In genomic region chr19:57578487-57579205, GRCh38 we compare ENCODE assay signal across 8 cellular contexts. TPM values are rescaled to one million over a fixed set of nuclear protein-coding genes. Genes with fewer than 3 reads are reported as not detected.
DNase-seq lines count a peak whose midpoint lies in the region; ATAC-seq, FAIRE-seq and TF ChIP-seq lines count a peak whose summit lies in the region.

Gene ZNF416, minus strand, starts transcription at chr19:57578911. Its CDS starts 207 bp downstream, at chr19:57578704.

- H3K4me3 ChIP-seq in HAP-1 = peak within 1 kb of the TSS; percentile 67
- peak within 1 kb of the TSS; percentile 89 for H3K4me3 ChIP-seq in MG63
- H3K4me3 ChIP-seq in foreskin fibroblast (ENCODE audit: low read depth in 1 of 2, low read length in 2 of 2) = peak within 1 kb of the TSS; percentile 82 to 83
- H3K4me3 ChIP-seq in neural cell (ENCODE audit: low read length) = peak within 1 kb of the TSS; percentile 84

- peak within 1 kb of the TSS; percentile 63 for H3K27ac ChIP-seq in neural cell (ENCODE audit: low read length)

- H3K9me3 Mint-ChIP-seq in stimulated activated naive CD8-positive, alpha-beta T cell treated with anti-CD3 and anti-CD28 coated beads, Interleukin-15, amount 100 ng/mL, for 72 hours = peaks cover 46 to 76% of the 10 kb centered on the region in 2 donors

- H3K4me1 Mint-ChIP-seq in stimulated activated naive CD8-positive, alpha-beta T cell treated with anti-CD3 and anti-CD28 coated beads, Interleukin-15, amount 100 ng/mL, for 72 hours = peaks cover 21% of the 10 kb centered on the region

- peak; percentile 56 for TF ChIP-seq RAD21 in neural cell (conservative IDR thresholded peaks at IDR 0.05)

- peak within 1 kb of the TSS; percentile 80 for H3K4me2 ChIP-seq in neural cell (ENCODE audit: low read length)

- H3F3A ChIP-seq in neural cell (ENCODE audit: insufficient read depth, low read length, poor library complexity, severe bottlenecking) = no peaks in the 10 kb centered on the region

- H3K4me3 Mint-ChIP-seq in stimulated activated naive CD8-positive, alpha-beta T cell treated with anti-CD3 and anti-CD28 coated beads, Interleukin-15, amount 100 ng/mL, for 72 hours = peak within 1 kb of the TSS; percentile 81 to 86

- H4K20me1 ChIP-seq in neural cell (ENCODE audit: insufficient read depth) = no peaks in the 10 kb centered on the region

- no peaks in the 10 kb centered on the region for H3K27me3 Mint-ChIP-seq in stimulated activated naive CD8-positive, alpha-beta T cell treated with anti-CD3 and anti-CD28 coated beads, Interleukin-15, amount 100 ng/mL, for 72 hours

- H3K9me3 ChIP-seq in HAP-1 = peaks cover 21% of the 10 kb centered on the region
- peaks cover 57% of the 10 kb centered on the region for H3K9me3 ChIP-seq in MG63
- H3K9me3 ChIP-seq in neural cell (ENCODE audit: low read length) = peaks cover 6% of the 10 kb centered on the region

- no peaks in the 10 kb centered on the region; the same call in 1 of the 2 replicates for H3K4me1 ChIP-seq in HAP-1

- TF ChIP-seq CTCF in foreskin fibroblast (IDR thresholded peaks at IDR 0.05; ENCODE audit: low read depth, low read length) (peak; percentile 3), neural cell (IDR thresholded peaks at IDR 0.05; ENCODE audit: poor library complexity, severe bottlenecking) (peak; percentile 70)

- peak within 1 kb of the TSS; percentile 78 for H3K9ac ChIP-seq in neural cell (ENCODE audit: low read length)

- H2AFZ ChIP-seq in neural cell (ENCODE audit: low read depth, low read length) = peak within 1 kb of the TSS; percentile 27

- FAIRE-seq in G401.6 (lab: Jason Lieb, UNC) = peak; percentile 98

- TF ChIP-seq EP300 in neural cell (conservative IDR thresholded peaks at IDR 0.05; ENCODE audit: poor library complexity, severe bottlenecking) = peak; percentile 29

- H3K79me2 ChIP-seq in neural cell (replicated peaks; ENCODE audit: insufficient read depth, low read length) = peaks cover 20% of the 10 kb centered on the region

- peak within 1 kb of the TSS; percentile 82 to 83 for H3K27ac Mint-ChIP-seq in stimulated activated naive CD8-positive, alpha-beta T cell treated with anti-CD3 and anti-CD28 coated beads, Interleukin-15, amount 100 ng/mL, for 72 hours

- H3K9me2 ChIP-seq in neural cell (ENCODE audit: insufficient read depth, low read length) = no peaks in the 10 kb centered on the region

- DNase-seq in HAP-1 (ENCODE audit: low spot score in 2 of 2) (peak; percentile 94 to 96), MG63 (peak; percentile 97), SHP77 treated with DMSO at 0.1 percent for 48 hours (lab: John Stamatoyannopoulos, UW) (peak; percentile 88), activated gamma-delta T cell treated with Interleukin-2 at 50 U/mL for 16 hours (peak; percentile 95), foreskin fibroblast (peak; percentile 98 to 100)
- DNase-seq in stimulated activated naive CD8-positive, alpha-beta T cell treated with anti-CD3 and anti-CD28 coated beads, Interleukin-15, amount 100 ng/mL, for 72 hours = peak; percentile 93 to 97

- H3K27me3 ChIP-seq in HAP-1 (ENCODE audit: low read depth) = no peaks in the 10 kb centered on the region
- H3K27me3 ChIP-seq in MG63 = no peaks in the 10 kb centered on the region
- H3K27me3 ChIP-seq in neural cell (ENCODE audit: insufficient read depth, low read depth, low read length) = no peaks in the 10 kb centered on the region

- in situ Hi-C loops in HAP-1 (cut with MboI; ENCODE audit: low sequenced_read_pairs) = no loop called here

- peaks cover 21% of the 10 kb centered on the region for H3K36me3 ChIP-seq in HAP-1 (replicated peaks)
- peaks cover 44% of the 10 kb centered on the region for H3K36me3 ChIP-seq in MG63
- peaks cover 23% of the 10 kb centered on the region for H3K36me3 ChIP-seq in neural cell (ENCODE audit: insufficient read depth, low read length)

- peak; percentile 98 for ATAC-seq in stimulated activated naive CD8-positive, alpha-beta T cell treated with anti-CD3 and anti-CD28 coated beads, Interleukin-15, amount 100 ng/mL, for 72 hours

TF ChIP-seq in neural cell, 6 proteins besides CTCF, POLR2A, EP300 and RAD21:
- TF ChIP-seq EZH2 (IDR thresholded peaks at IDR 0.05; ENCODE audit: borderline replicate concordance, insufficient read depth, low read length, poor library complexity, severe bottlenecking) (no peak), MXI1 (conservative IDR thresholded peaks at IDR 0.05; ENCODE audit: poor library complexity, severe bottlenecking) (peak; percentile 91), SMC3 (conservative IDR thresholded peaks at IDR 0.05; ENCODE audit: poor library complexity) (peak; percentile 71), REST (IDR thresholded peaks at IDR 0.05; ENCODE audit: borderline replicate concordance) (peak; percentile 33), POLR2AphosphoS5 (IDR thresholded peaks at IDR 0.05) (peak; percentile 71), TAF1 (IDR thresholded peaks at IDR 0.05; ENCODE audit: low read depth) (no peak)

RNA-seq across cellular contexts. Expression of gene ZNF416, which starts in this region (rescaled TPM):
- total RNA-seq in MG63 (2014; rRNA removed; shearing (Covaris generic); ENCODE audit: low replicate concordance) = 7.7 and 9.1 TPM in 2 replicates
- 6.3 and 6.4 TPM in 2 replicates for polyA plus RNA-seq in neural cell
- polyA minus RNA-seq in neural cell = 25.9 and 27.5 TPM in 2 replicates

Comparison
In these comparisons a context has a peak if more than half of its experiments do, and no peak if none do; other contexts are left out.
1. Peak in every context shown above with its lines: DNase-seq, ATAC-seq, H3K4me3 ChIP-seq and H3K27ac ChIP-seq.